1 cellular context compared by ENCODE assay signal in the genomic region with DNA sequence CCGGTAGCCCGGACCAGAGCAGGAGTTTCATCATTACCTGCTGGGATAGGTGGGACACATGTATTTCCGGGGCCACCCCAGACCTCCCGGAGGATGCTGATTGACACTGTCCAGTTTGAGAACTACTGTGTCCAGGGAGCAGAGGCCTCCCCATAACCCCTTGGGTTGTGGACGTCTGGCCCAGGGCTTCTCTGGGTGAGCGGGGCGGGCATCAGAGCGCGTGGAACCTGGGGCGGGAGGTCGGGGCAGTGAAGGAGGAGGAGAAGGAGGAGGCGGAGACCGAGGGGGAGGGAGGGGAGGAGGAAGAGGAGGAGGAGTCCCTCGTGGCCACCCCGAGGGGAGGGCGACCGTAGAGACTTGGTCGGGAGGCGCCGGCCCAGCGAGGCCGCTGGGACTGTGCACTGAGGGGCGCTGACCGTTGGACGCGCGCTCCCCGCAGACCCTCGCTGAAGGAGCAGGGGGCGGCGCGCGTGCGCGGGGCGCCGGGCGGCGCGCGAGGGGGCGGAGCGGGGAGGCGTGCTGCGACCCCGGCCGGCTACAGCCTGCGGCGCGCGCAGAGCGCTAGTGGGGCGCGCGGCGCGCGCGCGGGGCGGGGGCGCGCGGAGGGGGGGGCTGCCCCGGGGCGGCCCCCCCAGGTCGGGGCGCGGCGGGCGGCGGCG.
TF ChIP-seq lines count a peak whose summit lies in the region.

Gene GRK3, plus strand, starts transcription at position 356 of the 659 bp plus-strand sequence. CDS start 366 bp downstream, outside the sequence.

TF ChIP-seq in K562, 482 proteins besides CTCF, POLR2A, EP300 and RAD21 (continued from another document and continues in another):
- TF ChIP-seq SIN3A (IDR thresholded peaks at IDR 0.05; ENCODE audit: borderline replicate concordance in 2 of 2, control insufficient read depth in 1 of 2, low read depth in 2 of 2, low read length in 2 of 2) (peak in 1 of 2 experiments; percentile 19; a peak in 1 of 4 replicates), SMARCA4 (IDR thresholded peaks at IDR 0.05) (no peak), BRD9 (IDR thresholded peaks at IDR 0.05; ENCODE audit: low read depth, partially characterized antibody) (no peak), LARP7 (IDR thresholded peaks at IDR 0.05) (no peak), MAFF (IDR thresholded peaks at IDR 0.05; ENCODE audit: low read length) (no peak), NUFIP1 (IDR thresholded peaks at IDR 0.05; ENCODE audit: partially characterized antibody) (no peak), HDAC3 (IDR thresholded peaks at IDR 0.05; ENCODE audit: borderline replicate concordance, partially characterized antibody) (no peak), EWSR1 (IDR thresholded peaks at IDR 0.05; ENCODE audit: borderline replicate concordance, low read depth, partially characterized antibody) (no peak), ATF1 (CRISPR knock-in tag; IDR thresholded peaks at IDR 0.05) (no peak), ATF1 (tag; IDR thresholded peaks at IDR 0.05) (no peak), ZNF57 (CRISPR knock-in tag; IDR thresholded peaks at IDR 0.05) (no peak), TAF15 (IDR thresholded peaks at IDR 0.05; ENCODE audit: low read depth, low read length) (no peak), FIP1L1 (IDR thresholded peaks at IDR 0.05; ENCODE audit: low read depth, low read length, poor library complexity, severe bottlenecking) (no peak), ZNF695 (CRISPR knock-in tag; IDR thresholded peaks at IDR 0.05) (no peak), MTA1 (IDR thresholded peaks at IDR 0.05; ENCODE audit: borderline replicate concordance) (no peak), ZNF740 (CRISPR knock-in tag; IDR thresholded peaks at IDR 0.05) (no peak; the same call in 1 of the 2 replicates), ZNF740 (tag; IDR thresholded peaks at IDR 0.05) (no peak; a peak in 1 of 4 replicates), TGIF2 (CRISPR knock-in tag; IDR thresholded peaks at IDR 0.05) (no peak), ZNF780A (CRISPR knock-in tag; IDR thresholded peaks at IDR 0.05) (no peak), ZFP30 (CRISPR knock-in tag; IDR thresholded peaks at IDR 0.05; ENCODE audit: borderline replicate concordance) (no peak), KLF16 (IDR thresholded peaks at IDR 0.05) (no peak), SMARCA5 (IDR thresholded peaks at IDR 0.05) (no peak), ESRRB (CRISPR knock-in tag; IDR thresholded peaks at IDR 0.05; ENCODE audit: borderline replicate concordance) (no peak), ZNF764 (CRISPR knock-in tag; IDR thresholded peaks at IDR 0.05; ENCODE audit: low read depth) (no peak), ZNF274 (IDR thresholded peaks at IDR 0.05; ENCODE audit: borderline replicate concordance, low read depth, low read length) (no peak), BRD4 (IDR thresholded peaks at IDR 0.05) (no peak), SNIP1 (IDR thresholded peaks at IDR 0.05; ENCODE audit: low read depth) (no peak), HCFC1 (IDR thresholded peaks at IDR 0.05; ENCODE audit: low read depth, low read length) (no peak), HDAC2 (IDR thresholded peaks at IDR 0.05) (no peak), ZNF696 (CRISPR knock-in tag; conservative IDR thresholded peaks at IDR 0.05) (no peak), SRF (CRISPR knock-in tag; IDR thresholded peaks at IDR 0.05) (no peak), PCBP1 (IDR thresholded peaks at IDR 0.05; ENCODE audit: low read depth, low read length, poor library complexity, severe bottlenecking) (peak; percentile 13), IRF2 (CRISPR knock-in tag; IDR thresholded peaks at IDR 0.05) (no peak), GABPB2 (CRISPR knock-in tag; conservative IDR thresholded peaks at IDR 0.05) (no peak), ADNP (tag; IDR thresholded peaks at IDR 0.05) (no peak), BCLAF1 (IDR thresholded peaks at IDR 0.05; ENCODE audit: borderline replicate concordance in 1 of 2, control insufficient read depth in 1 of 2, low read depth in 2 of 2, low read length in 1 of 2) (no peak), CXXC5 (CRISPR knock-in tag; IDR thresholded peaks at IDR 0.05) (peak; percentile 39), PPARD (CRISPR knock-in tag; IDR thresholded peaks at IDR 0.05) (no peak), ZNF316 (IDR thresholded peaks at IDR 0.05) (no peak), ZBTB33 (CRISPR knock-in tag; IDR thresholded peaks at IDR 0.05) (no peak), KDM1A (IDR thresholded peaks at IDR 0.05) (no peak), E2F3 (CRISPR knock-in tag; IDR thresholded peaks at IDR 0.05) (no peak), ZNF174 (CRISPR knock-in tag; IDR thresholded peaks at IDR 0.05) (no peak), ZNF655 (CRISPR knock-in tag; IDR thresholded peaks at IDR 0.05) (no peak), MAZ (CRISPR knock-in tag; conservative IDR thresholded peaks at IDR 0.05 in 1 of 2, IDR thresholded peaks at IDR 0.05 in 1 of 2) (peak in 1 of 2 experiments; percentile 49; a peak in 2 of 4 replicates)
- TF ChIP-seq, protein P1, sequence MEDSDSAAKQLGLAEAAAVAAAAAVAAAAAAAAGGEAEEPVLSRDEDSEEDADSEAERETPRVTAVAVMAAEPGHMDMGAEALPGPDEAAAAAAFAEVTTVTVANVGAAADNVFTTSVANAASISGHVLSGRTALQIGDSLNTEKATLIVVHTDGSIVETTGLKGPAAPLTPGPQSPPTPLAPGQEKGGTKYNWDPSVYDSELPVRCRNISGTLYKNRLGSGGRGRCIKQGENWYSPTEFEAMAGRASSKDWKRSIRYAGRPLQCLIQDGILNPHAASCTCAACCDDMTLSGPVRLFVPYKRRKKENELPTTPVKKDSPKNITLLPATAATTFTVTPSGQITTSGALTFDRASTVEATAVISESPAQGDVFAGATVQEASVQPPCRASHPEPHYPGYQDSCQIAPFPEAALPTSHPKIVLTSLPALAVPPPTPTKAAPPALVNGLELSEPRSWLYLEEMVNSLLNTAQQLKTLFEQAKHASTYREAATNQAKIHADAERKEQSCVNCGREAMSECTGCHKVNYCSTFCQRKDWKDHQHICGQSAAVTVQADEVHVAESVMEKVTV (CRISPR knock-in tag; IDR thresholded peaks at IDR 0.05) = no peak
- TF ChIP-seq, protein P2, sequence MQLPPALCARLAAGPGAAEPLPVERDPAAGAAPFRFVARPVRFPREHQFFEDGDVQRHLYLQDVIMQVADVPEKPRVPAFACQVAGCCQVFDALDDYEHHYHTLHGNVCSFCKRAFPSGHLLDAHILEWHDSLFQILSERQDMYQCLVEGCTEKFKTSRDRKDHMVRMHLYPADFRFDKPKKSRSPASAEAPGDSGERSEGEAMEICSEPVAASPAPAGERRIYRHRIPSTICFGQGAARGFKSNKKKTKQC (CRISPR knock-in tag; IDR thresholded peaks at IDR 0.05) = no peak
- TF ChIP-seq, protein P3, sequence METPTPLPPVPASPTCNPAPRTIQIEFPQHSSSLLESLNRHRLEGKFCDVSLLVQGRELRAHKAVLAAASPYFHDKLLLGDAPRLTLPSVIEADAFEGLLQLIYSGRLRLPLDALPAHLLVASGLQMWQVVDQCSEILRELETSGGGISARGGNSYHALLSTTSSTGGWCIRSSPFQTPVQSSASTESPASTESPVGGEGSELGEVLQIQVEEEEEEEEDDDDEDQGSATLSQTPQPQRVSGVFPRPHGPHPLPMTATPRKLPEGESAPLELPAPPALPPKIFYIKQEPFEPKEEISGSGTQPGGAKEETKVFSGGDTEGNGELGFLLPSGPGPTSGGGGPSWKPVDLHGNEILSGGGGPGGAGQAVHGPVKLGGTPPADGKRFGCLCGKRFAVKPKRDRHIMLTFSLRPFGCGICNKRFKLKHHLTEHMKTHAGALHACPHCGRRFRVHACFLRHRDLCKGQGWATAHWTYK (CRISPR knock-in tag; IDR thresholded peaks at IDR 0.05) = no peak
- TF ChIP-seq, protein P4, sequence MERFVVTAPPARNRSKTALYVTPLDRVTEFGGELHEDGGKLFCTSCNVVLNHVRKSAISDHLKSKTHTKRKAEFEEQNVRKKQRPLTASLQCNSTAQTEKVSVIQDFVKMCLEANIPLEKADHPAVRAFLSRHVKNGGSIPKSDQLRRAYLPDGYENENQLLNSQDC (CRISPR knock-in tag; IDR thresholded peaks at IDR 0.05) = no peak
- TF ChIP-seq, protein P5, sequence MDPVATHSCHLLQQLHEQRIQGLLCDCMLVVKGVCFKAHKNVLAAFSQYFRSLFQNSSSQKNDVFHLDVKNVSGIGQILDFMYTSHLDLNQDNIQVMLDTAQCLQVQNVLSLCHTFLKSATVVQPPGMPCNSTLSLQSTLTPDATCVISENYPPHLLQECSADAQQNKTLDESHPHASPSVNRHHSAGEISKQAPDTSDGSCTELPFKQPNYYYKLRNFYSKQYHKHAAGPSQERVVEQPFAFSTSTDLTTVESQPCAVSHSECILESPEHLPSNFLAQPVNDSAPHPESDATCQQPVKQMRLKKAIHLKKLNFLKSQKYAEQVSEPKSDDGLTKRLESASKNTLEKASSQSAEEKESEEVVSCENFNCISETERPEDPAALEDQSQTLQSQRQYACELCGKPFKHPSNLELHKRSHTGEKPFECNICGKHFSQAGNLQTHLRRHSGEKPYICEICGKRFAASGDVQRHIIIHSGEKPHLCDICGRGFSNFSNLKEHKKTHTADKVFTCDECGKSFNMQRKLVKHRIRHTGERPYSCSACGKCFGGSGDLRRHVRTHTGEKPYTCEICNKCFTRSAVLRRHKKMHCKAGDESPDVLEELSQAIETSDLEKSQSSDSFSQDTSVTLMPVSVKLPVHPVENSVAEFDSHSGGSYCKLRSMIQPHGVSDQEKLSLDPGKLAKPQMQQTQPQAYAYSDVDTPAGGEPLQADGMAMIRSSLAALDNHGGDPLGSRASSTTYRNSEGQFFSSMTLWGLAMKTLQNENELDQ (CRISPR knock-in tag; IDR thresholded peaks at IDR 0.05; ENCODE audit: borderline replicate concordance) = no peak
